1 cellular context compared by ENCODE assay signal in genomic region chr1:9767964-9768668, GRCh38.
TF ChIP-seq lines count a peak whose summit lies in the region.

No MANE protein-coding gene starts in this region.

TF ChIP-seq in K562, 482 proteins besides CTCF, POLR2A, EP300 and RAD21 (continued from another document):
- no peak for TF ChIP-seq ZNF695 (CRISPR knock-in tag; IDR thresholded peaks at IDR 0.05)
- no peak for TF ChIP-seq HMBOX1 (IDR thresholded peaks at IDR 0.05)
- no peak for TF ChIP-seq MTA2 (IDR thresholded peaks at IDR 0.05; ENCODE audit: low read depth)
- no peak for TF ChIP-seq NUFIP1 (IDR thresholded peaks at IDR 0.05; ENCODE audit: partially characterized antibody)
- peak; percentile 47 to 88; a peak in 3 of 4 replicates for TF ChIP-seq KDM1A (IDR thresholded peaks at IDR 0.05)
- TF ChIP-seq SMARCA5 (IDR thresholded peaks at IDR 0.05) = peak; percentile 94
- TF ChIP-seq CEBPG (CRISPR knock-in tag; IDR thresholded peaks at IDR 0.05) = 0 out of 2 replicates have a peak, but pooled peaks have one; percentile 10
- TF ChIP-seq CEBPG (tag; conservative IDR thresholded peaks at IDR 0.05 in 1 of 2, IDR thresholded peaks at IDR 0.05 in 1 of 2) = peak in 1 of 2 experiments; percentile 34; a peak in 1 of 4 replicates
- peak; percentile 36 for TF ChIP-seq E2F8 (IDR thresholded peaks at IDR 0.05; ENCODE audit: low read depth, partially characterized antibody)
- TF ChIP-seq BCOR (IDR thresholded peaks at IDR 0.05) = peak; percentile 94
- TF ChIP-seq ZFP36 (IDR thresholded peaks at IDR 0.05; ENCODE audit: low read depth, low read length, partially characterized antibody) = peak; percentile 93
- peak; percentile 94 for TF ChIP-seq RBM25 (IDR thresholded peaks at IDR 0.05; ENCODE audit: low read depth, low read length, severe bottlenecking)
- no peak for TF ChIP-seq ZNF589 (CRISPR knock-in tag; IDR thresholded peaks at IDR 0.05; ENCODE audit: low read depth)
- TF ChIP-seq ZNF354B (CRISPR knock-in tag; IDR thresholded peaks at IDR 0.05) = no peak
- no peak for TF ChIP-seq MCM2 (IDR thresholded peaks at IDR 0.05; ENCODE audit: low read depth)
- TF ChIP-seq ZNF384 (IDR thresholded peaks at IDR 0.05; ENCODE audit: low read depth, low read length) = no peak
- no peak for TF ChIP-seq TRIM28 (IDR thresholded peaks at IDR 0.05)
- TF ChIP-seq HNRNPK (IDR thresholded peaks at IDR 0.05; ENCODE audit: low read depth, low read length, poor library complexity, severe bottlenecking) = no peak
- 0 out of 2 replicates have a peak, but pooled peaks have one; percentile 10 for TF ChIP-seq MYNN (IDR thresholded peaks at IDR 0.05)
- TF ChIP-seq MYNN (CRISPR knock-in tag; IDR thresholded peaks at IDR 0.05) = no peak
- TF ChIP-seq SREBF1 (IDR thresholded peaks at IDR 0.05; ENCODE audit: borderline replicate concordance, low read depth, low read length) = no peak
- 0 out of 2 replicates have a peak, but pooled peaks have one; percentile 73 for TF ChIP-seq CBX1 (IDR thresholded peaks at IDR 0.05; ENCODE audit: low read depth)
- TF ChIP-seq ADNP (tag; IDR thresholded peaks at IDR 0.05) = peak; percentile 51; the same call in 1 of the 2 replicates
- TF ChIP-seq TRIM24 (IDR thresholded peaks at IDR 0.05) = 0 out of 4 replicates have a peak, but pooled peaks have one; percentile 18 to 28
- TF ChIP-seq CBX3 (IDR thresholded peaks at IDR 0.05; ENCODE audit: borderline replicate concordance in 1 of 2, low read length in 2 of 2) = no peak
- TF ChIP-seq CEBPB (tag; IDR thresholded peaks at IDR 0.05) = peak; percentile 70; the same call in 1 of the 2 replicates
- no peak for TF ChIP-seq KDM5B (IDR thresholded peaks at IDR 0.05; ENCODE audit: insufficient replicate concordance, low read depth, low read length)
- TF ChIP-seq CBX8 (IDR thresholded peaks at IDR 0.05; ENCODE audit: borderline replicate concordance, extremely low read depth, low read depth, low read length, poor library complexity, severe bottlenecking) = no peak
- peak; percentile 72 for TF ChIP-seq CHD4 (IDR thresholded peaks at IDR 0.05; ENCODE audit: insufficient read depth, insufficient replicate concordance, low read depth, low read length, poor library complexity, severe bottlenecking)
- no peak for TF ChIP-seq ZNF217 (CRISPR knock-in tag; IDR thresholded peaks at IDR 0.05)
- peak; percentile 37; the same call in 1 of the 2 replicates for TF ChIP-seq ATF3 (IDR thresholded peaks at IDR 0.05)
- TF ChIP-seq ATF3 (CRISPR knock-in tag; conservative IDR thresholded peaks at IDR 0.05) = no peak
